In the genomic region with DNA sequence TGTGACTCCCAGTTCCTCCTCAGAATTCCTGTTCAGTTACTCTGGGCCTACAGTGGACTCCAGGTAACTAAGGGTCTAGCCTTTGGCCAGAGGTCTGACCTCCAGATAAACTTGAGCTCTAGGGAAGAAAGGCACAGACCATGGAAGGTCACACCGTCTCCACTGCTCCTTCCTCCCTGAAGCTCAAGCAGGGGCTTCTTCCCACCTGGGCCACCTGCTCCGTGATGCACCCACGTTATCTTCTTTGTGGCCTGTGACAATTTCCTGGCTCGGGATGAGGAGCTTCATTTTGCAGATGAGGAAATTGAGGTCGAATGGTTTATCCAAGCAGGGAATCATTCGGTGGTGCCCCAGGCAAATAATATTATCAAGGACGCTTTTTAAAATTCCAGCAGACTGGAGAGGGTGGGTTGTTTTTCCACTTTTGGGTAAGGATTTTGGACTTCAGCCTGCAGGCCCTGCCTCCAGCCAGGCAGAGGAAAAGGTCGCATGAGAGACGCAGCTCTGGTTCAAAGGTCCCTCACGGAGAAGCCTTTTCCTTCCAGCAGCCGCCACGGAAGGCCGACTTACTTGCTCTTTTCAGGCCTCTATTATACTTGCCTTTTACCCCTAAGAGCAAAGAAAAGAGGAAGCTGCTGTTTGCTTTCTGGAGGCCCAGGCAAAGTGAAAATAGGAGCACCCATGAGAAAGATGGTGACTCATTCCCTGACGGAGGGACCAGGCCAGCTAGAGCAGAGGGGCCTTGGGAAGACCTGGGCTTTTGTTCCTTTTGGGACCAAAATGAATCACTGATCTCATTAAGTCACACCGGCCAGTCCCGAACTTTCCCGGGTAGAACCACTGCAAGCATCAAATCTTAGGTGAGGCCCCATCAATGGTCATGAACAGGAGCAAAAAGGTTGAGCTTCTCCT, we compare ENCODE assay signal across 9 cellular contexts. TPM values are rescaled to one million over a fixed set of nuclear protein-coding genes. Genes with fewer than 3 reads are reported as not detected.
DNase-seq lines count a peak whose midpoint lies in the region; ATAC-seq and TF ChIP-seq lines count a peak whose summit lies in the region.
"Had no signal": no experiment of that assay in that cellular context is flagged by ENCODE, and none has a peak within 500 bp of the region (broad histone marks: within the 10 kb centered on the region; RNA-seq: fewer than 3 reads in every experiment).

No MANE protein-coding gene starts in this region.

- no peaks in the 10 kb centered on the region for H3K9me3 Mint-ChIP-seq in MCF 10A (ENCODE audit: unreplicated experiment)
- H3K9me3 Mint-ChIP-seq: natural killer cell had no signal

- H3K4me1 Mint-ChIP-seq in MCF 10A (ENCODE audit: insufficient read depth, unreplicated experiment) = peaks cover 37% of the 10 kb centered on the region

- H3K9ac ChIP-seq in mammary epithelial cell (ENCODE audit: insufficient read depth, low read length) = no peak overlapping the region
- peak overlapping the region; percentile 75 for H3K9ac ChIP-seq in adipocyte (ENCODE audit: low read length)
- no peak overlapping the region for H3K9ac ChIP-seq in liver (ENCODE audit: low read depth in 1 of 2, low read length in 2 of 2)

- H3K36me3 ChIP-seq in mammary epithelial cell (ENCODE audit: insufficient read depth, low read length) = no peaks in the 10 kb centered on the region
- H3K36me3 ChIP-seq in adipocyte (ENCODE audit: control insufficient read depth, insufficient read depth, low read length, severe bottlenecking) = no peaks in the 10 kb centered on the region
- H3K36me3 ChIP-seq in liver (ENCODE audit: control insufficient read depth in 4 of 4, insufficient read depth in 3 of 4, low read depth in 1 of 4, low read length in 3 of 4) = no peaks in the 10 kb centered on the region
- H3K36me3 ChIP-seq in vagina = no peaks in the 10 kb centered on the region
- H3K36me3 ChIP-seq in WERI-Rb-1 = no peaks in the 10 kb centered on the region

- H4K20me1 ChIP-seq in mammary epithelial cell (ENCODE audit: insufficient read depth, low read length) = no peaks in the 10 kb centered on the region

- H3K79me2 ChIP-seq in mammary epithelial cell (ENCODE audit: insufficient read depth, low read length) = no peaks in the 10 kb centered on the region

- no peaks in the 10 kb centered on the region for H3K27me3 Mint-ChIP-seq in MCF 10A (ENCODE audit: insufficient read depth, unreplicated experiment)

- no peaks in the 10 kb centered on the region for H3K36me3 Mint-ChIP-seq in MCF 10A (ENCODE audit: insufficient read depth, unreplicated experiment)
- H3K36me3 Mint-ChIP-seq: natural killer cell had no signal

- H3K4me3 ChIP-seq in mammary epithelial cell (replicated peaks in 1 of 3; ENCODE audit: insufficient read depth in 1 of 3, low read depth in 2 of 3, low read length in 3 of 3) (no peak overlapping the region), adipocyte (ENCODE audit: low read length) (peak overlapping the region; percentile 43), liver (ENCODE audit: low read depth in 1 of 3, low read length in 3 of 3) (no peak overlapping the region), vagina (no peak overlapping the region), WERI-Rb-1 (ENCODE audit: low read depth, low read length) (no peak overlapping the region)

- DNase-seq in MCF 10A (ENCODE audit: unreplicated experiment) (peak; percentile 59), mammary epithelial cell (no peak), adipocyte (ENCODE audit: low read depth) (peak; percentile 54), vagina (ENCODE audit: extremely low spot score in 2 of 2) (no peak), NCI-H1436 treated with DMSO at 0.1 percent for 48 hours (lab: John Stamatoyannopoulos, UW) (no peak), WERI-Rb-1 (no peak)
- DNase-seq: natural killer cell had no signal

- TF ChIP-seq CTCF in MCF 10A (IDR thresholded peaks at IDR 0.05; ENCODE audit: unreplicated experiment) = no peak
- no peak for TF ChIP-seq CTCF in mammary epithelial cell (conservative IDR thresholded peaks at IDR 0.05 in 1 of 2, IDR thresholded peaks at IDR 0.05 in 1 of 2; ENCODE audit: extremely low read depth in 1 of 2, insufficient read depth in 1 of 2, low read depth in 1 of 2, low read length in 2 of 2)
- TF ChIP-seq CTCF in liver (IDR thresholded peaks at IDR 0.05; ENCODE audit: low read depth, low read length, missing input control) = no peak
- no peak for TF ChIP-seq CTCF in vagina (IDR thresholded peaks at IDR 0.05)
- no peak for TF ChIP-seq CTCF in WERI-Rb-1 (IDR thresholded peaks at IDR 0.05; ENCODE audit: low read depth, low read length)

- intact Hi-C loops in MCF 10A (cut with micrococcal nuclease) (no loop called here), mammary epithelial cell (cut with micrococcal nuclease) (no loop called here), vagina (cut with DNase I) (loop anchor here (2.0 kb wide), 1 partner anchor 21 kb away; no protein-coding TSS in a partner anchor)

- no peak for ATAC-seq in HG03439 (IDR thresholded peaks at IDR 0.05; ENCODE audit: unreplicated experiment)
- ATAC-seq: natural killer cell had no signal

- peaks cover 10% of the 10 kb centered on the region for H3K4me1 ChIP-seq in mammary epithelial cell (ENCODE audit: insufficient read depth, low read length)
- peaks cover 92% of the 10 kb centered on the region for H3K4me1 ChIP-seq in adipocyte (ENCODE audit: control insufficient read depth, insufficient read depth, low read length)
- H3K4me1 ChIP-seq in liver (ENCODE audit: control insufficient read depth in 4 of 4, insufficient read depth in 4 of 4, low read length in 3 of 4) = peaks cover 6 to 17% (median 14%) of the 10 kb centered on the region in 4 donors
- peaks cover 65% of the 10 kb centered on the region for H3K4me1 ChIP-seq in vagina

- in situ Hi-C loops in mammary epithelial cell (cut with MboI; ENCODE audit: low sequenced_read_pairs in 2 of 2) = no loop called here

- peak overlapping the region; percentile 79 for H3K27ac Mint-ChIP-seq in MCF 10A (ENCODE audit: low read depth, unreplicated experiment)

- no peak overlapping the region for H3K27ac ChIP-seq in mammary epithelial cell (ENCODE audit: insufficient read depth, low read depth, low read length)
- H3K27ac ChIP-seq in liver (ENCODE audit: low read depth in 1 of 2, low read length in 2 of 2) = peak overlapping the region; percentile 33 to 44
- H3K27ac ChIP-seq in vagina = peak overlapping the region; percentile 92
- no peak overlapping the region for H3K27ac ChIP-seq in WERI-Rb-1

- H2AFZ ChIP-seq in mammary epithelial cell (ENCODE audit: low read depth, low read length) = no peak overlapping the region

- BruUV-seq in MCF 10A (replicated peaks; lab: Mats Ljungman, UMichigan) = no TSS peak
- no TSS peak for BruUV-seq in mammary epithelial cell (replicated peaks; lab: Mats Ljungman, UMichigan)

- peak; percentile 22 to 31 for TF ChIP-seq RAD21 in liver (IDR thresholded peaks at IDR 0.05)

- dilution Hi-C loops in mammary epithelial cell (cut with HindIII; ENCODE audit: low sequenced_read_pairs) = no loop called here

- H3K4me3 Mint-ChIP-seq in MCF 10A (ENCODE audit: unreplicated experiment) = no peak overlapping the region
- H3K4me3 Mint-ChIP-seq: natural killer cell had no signal

- H3K4me2 ChIP-seq in mammary epithelial cell (ENCODE audit: insufficient read depth, low read depth, low read length) = no peak overlapping the region

- H3K9me3 ChIP-seq in mammary epithelial cell (replicated peaks; ENCODE audit: insufficient read depth, low read length) (no peaks in the 10 kb centered on the region), adipocyte (ENCODE audit: control insufficient read depth, low read length) (no peaks in the 10 kb centered on the region), liver (ENCODE audit: control insufficient read depth in 4 of 4, low read length in 3 of 4) (no peaks in the 10 kb centered on the region), vagina (no peaks in the 10 kb centered on the region), WERI-Rb-1 (ENCODE audit: severe bottlenecking) (no peaks in the 10 kb centered on the region)

- 93% methylated on average over 16 of the region's 17 CpGs for WGBS in mammary epithelial cell (ENCODE audit: low coverage, missing lambda C conversion rate)
- 59% methylated on average over 17 of the region's 17 CpGs for WGBS in liver

- POLR2A ChIA-PET in MCF 10A (lab: Yijun Ruan, JAX) = interaction anchor here (2.9 to 38.7 kb wide), 2 partner anchors 19 to 76 kb away, joined by 9 to 1263 read pairs; partner anchors contain the start of gene DUSP1

- TF ChIP-seq POLR2A in vagina (IDR thresholded peaks at IDR 0.05) = no peak

- CTCF ChIA-PET in MCF 10A (lab: Yijun Ruan, JAX) = interaction anchor here (1.2 to 4.5 kb wide), 3 partner anchors 10 to 17 kb away, joined by 3 to 16 read pairs (median 3); no protein-coding TSS in a partner anchor
- CTCF ChIA-PET in mammary epithelial cell (lab: Charles Lee; ENCODE audit: low non-redundant PET) = no interaction called here

- H3K27me3 ChIP-seq in mammary epithelial cell (ENCODE audit: insufficient read depth, low read length) (no peaks in the 10 kb centered on the region), adipocyte (replicated peaks; ENCODE audit: control insufficient read depth, insufficient read depth, low read length) (no peaks in the 10 kb centered on the region), liver (ENCODE audit: control insufficient read depth in 4 of 4, insufficient read depth in 4 of 4, low read length in 3 of 4) (no peaks in the 10 kb centered on the region), vagina (no peaks in the 10 kb centered on the region), WERI-Rb-1 (ENCODE audit: insufficient read depth, low read depth, severe bottlenecking) (no peaks in the 10 kb centered on the region)

TF ChIP-seq in liver, 16 proteins besides CTCF, POLR2A, EP300 and RAD21 (continues in another document):
- TF ChIP-seq HNF4A (conservative IDR thresholded peaks at IDR 0.05) (peak; percentile 86 to 93), JUND (IDR thresholded peaks at IDR 0.05) (peak; percentile 64 to 66), TAF1 (conservative IDR thresholded peaks at IDR 0.05) (no peak), EGR1 (IDR thresholded peaks at IDR 0.05; ENCODE audit: low read depth in 2 of 2) (no peak), SP1 (IDR thresholded peaks at IDR 0.05) (peak; percentile 76), RXRA (IDR thresholded peaks at IDR 0.05) (peak; percentile 47 to 59), NR2F2 (IDR thresholded peaks at IDR 0.05) (peak; percentile 54), HNF4G (IDR thresholded peaks at IDR 0.05) (peak; percentile 67)

RNA-seq across cellular contexts. Expression of gene DUSP1, which starts 22.8 kb away (rescaled TPM):
- 594 and 611 TPM in 2 replicates for total RNA-seq in MCF 10A (2022)
- total RNA-seq in mammary epithelial cell = 10 to 100 TPM; 20.7 to 28.8 TPM
- 19.1 TPM for polyA plus RNA-seq in mammary epithelial cell
- 22.7 TPM for polyA minus RNA-seq in mammary epithelial cell
- total RNA-seq in liver = 10 to 100 TPM; 53.2 to 95.0 TPM
- polyA plus RNA-seq in liver = 100 to 1,000 TPM; 124 to 237 TPM
- total RNA-seq in vagina = 2,876 TPM

RNA-seq across cellular contexts. Expression of gene ERGIC1, which starts 40.2 kb away (rescaled TPM):
- total RNA-seq in MCF 10A (2022) (257 and 292 TPM in 2 replicates), mammary epithelial cell (10 to 100 TPM; 58.8 to 98.6 TPM), liver (100 to 1,000 TPM in 1 of 2 donors, 10 to 100 TPM in 1; 45.4 to 149 TPM), vagina (97.2 TPM)
- polyA plus RNA-seq in mammary epithelial cell (111 TPM), liver (100 to 1,000 TPM in 1 of 2 donors, 10 to 100 TPM in 1; 53.1 to 155 TPM)
- 158 TPM for polyA minus RNA-seq in mammary epithelial cell

Comparison
In these comparisons a context has a peak if more than half of its experiments do, and no peak if none do; other contexts are left out.
1. DNase-seq: peak in MCF 10A (single experiment) and adipocyte (single experiment); none in mammary epithelial cell (single experiment), vagina (0 of 2), NCI-H1436 treated with DMSO at 0.1 percent for 48 hours (single experiment) and WERI-Rb-1 (single experiment).
2. H3K27ac ChIP-seq: peak in liver (2 of 2) and vagina (single experiment); none in mammary epithelial cell (single experiment) and WERI-Rb-1 (single experiment).